ENCODE assay signal across 19 cellular contexts in genomic region chr11:102332611-102332994, GRCh38. TPM values are rescaled to one million over a fixed set of nuclear protein-coding genes. Genes with fewer than 3 reads are reported as not detected.
DNase-seq lines count a peak whose midpoint lies in the region; ATAC-seq, FAIRE-seq and TF ChIP-seq lines count a peak whose summit lies in the region.
"Had no signal": no experiment of that assay in that cellular context is flagged by ENCODE, and none has a peak within 500 bp of the region (broad histone marks: within the 10 kb centered on the region; RNA-seq: fewer than 3 reads in every experiment).

No MANE protein-coding gene starts in this region.

- peak overlapping the region; percentile 82 for H3K27ac Mint-ChIP-seq in activated T-cell treated with anti-CD3 and anti-CD28 coated beads, Interleukin-2, amount 50 U/mL, for 24 hours
- H3K27ac Mint-ChIP-seq in stimulated activated memory B cell treated with anti-CD40 and anti-IgM and Interleukin-4, amounts not matched to agents 10 μg/mL and 1 μg/mL and 100 μg/mL, for 72 hours, result peak overlapping the region; percentile 74
- H3K27ac Mint-ChIP-seq: CD14-positive monocyte had no signal

- peaks cover 65% of the 10 kb centered on the region for H3K36me3 ChIP-seq in RWPE2 (ENCODE audit: low read depth)
- peaks cover 2 to 3% of the 10 kb centered on the region in 2 donors for H3K36me3 ChIP-seq in kidney (ENCODE audit: control insufficient read depth in 1 of 2, insufficient read depth in 2 of 2, low read length in 2 of 2)
- H3K36me3 ChIP-seq: SJSA1 had no signal

- H3K4me3 ChIP-seq in RWPE2 (ENCODE audit: severe bottlenecking), result no peak overlapping the region
- H3K4me3 ChIP-seq in fibroblast of villous mesenchyme (ENCODE audit: low read depth, low read length), result no peak overlapping the region
- H3K4me3 ChIP-seq in kidney (ENCODE audit: low read length in 2 of 2), result no peak overlapping the region
- H3K4me3 ChIP-seq: adrenal gland, heart right ventricle, SJSA1 had no signal

- no peaks in the 10 kb centered on the region for H3K27me3 ChIP-seq in RWPE2 (ENCODE audit: insufficient read depth, poor library complexity, severe bottlenecking)
- H3K27me3 ChIP-seq: adrenal gland, heart right ventricle, SJSA1 had no signal

- H3K4me1 Mint-ChIP-seq in activated T-cell treated with anti-CD3 and anti-CD28 coated beads, Interleukin-2, amount 50 U/mL, for 24 hours (ENCODE audit: low read depth), result peaks cover 21% of the 10 kb centered on the region
- H3K4me1 Mint-ChIP-seq in stimulated activated memory B cell treated with anti-CD40 and anti-IgM and Interleukin-4, amounts not matched to agents 10 μg/mL and 1 μg/mL and 100 μg/mL, for 72 hours, result peaks cover 11% of the 10 kb centered on the region
- H3K4me1 Mint-ChIP-seq: CD14-positive monocyte had no signal

- no peak overlapping the region for H3K4me3 Mint-ChIP-seq in activated T-cell treated with anti-CD3 and anti-CD28 coated beads, Interleukin-2, amount 50 U/mL, for 24 hours
- no peak overlapping the region for H3K4me3 Mint-ChIP-seq in stimulated activated memory B cell treated with anti-CD40 and anti-IgM and Interleukin-4, amounts not matched to agents 10 μg/mL and 1 μg/mL and 100 μg/mL, for 72 hours
- H3K4me3 Mint-ChIP-seq: CD14-positive monocyte had no signal

- H3K9me3 Mint-ChIP-seq in activated T-cell treated with anti-CD3 and anti-CD28 coated beads, Interleukin-2, amount 50 U/mL, for 24 hours, result no peaks in the 10 kb centered on the region
- H3K9me3 Mint-ChIP-seq in stimulated activated memory B cell treated with anti-CD40 and anti-IgM and Interleukin-4, amounts not matched to agents 10 μg/mL and 1 μg/mL and 100 μg/mL, for 72 hours, result no peaks in the 10 kb centered on the region
- H3K9me3 Mint-ChIP-seq: CD14-positive monocyte had no signal

- ATAC-seq in RWPE2 (ENCODE audit: low read depth) (no peak), GM21390 (IDR thresholded peaks at IDR 0.05; ENCODE audit: unreplicated experiment) (no peak)
- no peak for ATAC-seq in stimulated activated memory B cell treated with anti-CD40 and anti-IgM and Interleukin-4, amounts not matched to agents 10 μg/mL and 1 μg/mL and 100 μg/mL, for 72 hours
- ATAC-seq: heart right ventricle had no signal

- H3K9me3 ChIP-seq in RWPE2 (ENCODE audit: severe bottlenecking), result no peaks in the 10 kb centered on the region
- H3K9me3 ChIP-seq in kidney (ENCODE audit: control insufficient read depth in 1 of 2, low read length in 2 of 2), result no peaks in the 10 kb centered on the region
- H3K9me3 ChIP-seq: adrenal gland, heart right ventricle, SJSA1 had no signal

- TF ChIP-seq CTCF in RWPE2 (IDR thresholded peaks at IDR 0.05; ENCODE audit: poor library complexity, severe bottlenecking), result no peak
- no peak for TF ChIP-seq CTCF in fibroblast of villous mesenchyme (IDR thresholded peaks at IDR 0.05; ENCODE audit: insufficient read depth, low read depth, low read length)
- TF ChIP-seq CTCF in kidney (IDR thresholded peaks at IDR 0.05; ENCODE audit: borderline replicate concordance, extremely low read depth, insufficient read depth), result no peak
- TF ChIP-seq CTCF in D721Med (IDR thresholded peaks at IDR 0.05; ENCODE audit: insufficient read depth, missing control alignments), result no peak

- FAIRE-seq in kidney (lab: Jason Lieb, UNC) (no peak), D721Med (lab: Jason Lieb, UNC) (no peak)

- H3K27ac ChIP-seq in RWPE2 (ENCODE audit: poor library complexity, severe bottlenecking) (peak overlapping the region; percentile 34), kidney (ENCODE audit: low read depth in 2 of 2, low read length in 2 of 2) (no peak overlapping the region)
- H3K27ac ChIP-seq: adrenal gland, heart right ventricle, SJSA1 had no signal

- intact Hi-C loops in kidney (cut with DNase I), result no loop called here

- H3K36me3 Mint-ChIP-seq in activated T-cell treated with anti-CD3 and anti-CD28 coated beads, Interleukin-2, amount 50 U/mL, for 24 hours (ENCODE audit: low read depth), result peaks cover 86% of the 10 kb centered on the region
- peaks cover 46% of the 10 kb centered on the region for H3K36me3 Mint-ChIP-seq in stimulated activated memory B cell treated with anti-CD40 and anti-IgM and Interleukin-4, amounts not matched to agents 10 μg/mL and 1 μg/mL and 100 μg/mL, for 72 hours

- no peaks in the 10 kb centered on the region for H3K27me3 Mint-ChIP-seq in activated T-cell treated with anti-CD3 and anti-CD28 coated beads, Interleukin-2, amount 50 U/mL, for 24 hours
- no peaks in the 10 kb centered on the region for H3K27me3 Mint-ChIP-seq in stimulated activated memory B cell treated with anti-CD40 and anti-IgM and Interleukin-4, amounts not matched to agents 10 μg/mL and 1 μg/mL and 100 μg/mL, for 72 hours

- DNase-seq in activated T-cell treated with anti-CD3 and anti-CD28 coated beads, Interleukin-2, amount 50 U/mL, for 24 hours, result no peak
- DNase-seq in activated T-cell treated with anti-CD3 and anti-CD28 coated beads for 4 hours (no peak), RWPE2 (ENCODE audit: low spot score) (no peak), fibroblast of villous mesenchyme (ENCODE audit: low read depth) (peak; percentile 34), kidney (no peak), D721Med (ENCODE audit: insufficient read length, low spot score) (no peak)
- DNase-seq: adrenal gland; central memory CD4-positive, alpha-beta T cell; effector CD4-positive, alpha-beta T cell; EL; heart right ventricle; islet precursor cell; NCI-H1048; NCI-H2107; NCI-H526 had no signal

- H3K9ac ChIP-seq in kidney (ENCODE audit: low read length in 2 of 2), result no peak overlapping the region

- H3K4me1 ChIP-seq in RWPE2 (ENCODE audit: insufficient read depth, poor library complexity, severe bottlenecking) (peaks cover 4% of the 10 kb centered on the region), kidney (ENCODE audit: control insufficient read depth in 1 of 2, insufficient read depth in 1 of 2, low read depth in 1 of 2, low read length in 2 of 2) (no peaks in the 10 kb centered on the region)
- H3K4me1 ChIP-seq: adrenal gland, heart right ventricle, SJSA1 had no signal

RNA-seq across cellular contexts. Expression of gene BIRC2, which starts 14.4 kb away (rescaled TPM):
- total RNA-seq in fibroblast of villous mesenchyme, result 63.5 and 108 TPM in 2 replicates
- 42.4 TPM for total RNA-seq in kidney
- 34.0 TPM for polyA plus RNA-seq in kidney (ENCODE audit: insufficient read depth, low read depth, low replicate concordance)

RNA-seq across cellular contexts. Expression of gene BIRC3, which starts 15.3 kb away (rescaled TPM):
- total RNA-seq in fibroblast of villous mesenchyme (0.64 and 8.2 TPM in 2 replicates), kidney (110 TPM)
- polyA plus RNA-seq in kidney (ENCODE audit: insufficient read depth, low read depth, low replicate concordance), result 3.9 TPM

Comparison
In these comparisons a context has a peak if more than half of its experiments do, and no peak if none do; other contexts are left out.
1. RNA of gene BIRC3, which starts 15.3 kb away (total RNA-seq): 110 TPM in kidney (single experiment); 0.64 to 8.2 TPM in fibroblast of villous mesenchyme; every median in the first group is over 10 times any median in the second.